In genomic region chr18:2863997-2864396, GRCh38 we compare ENCODE assay signal across 1 cellular context. TPM values are rescaled to one million over a fixed set of nuclear protein-coding genes. Genes with fewer than 3 reads are reported as not detected.
"Had no signal": no experiment of that assay in that cellular context is flagged by ENCODE, and none has a peak within 500 bp of the region (broad histone marks: within the 10 kb centered on the region; RNA-seq: fewer than 3 reads in every experiment).

No MANE protein-coding gene starts in this region.

RNA-seq across cellular contexts. Expression of gene EMILIN2, which starts 17.2 kb away (rescaled TPM):
- total RNA-seq: MCF 10A had no signal
